ENCODE assay signal across 8 cellular contexts in genomic region chr6:106519460-106520394, GRCh38.
DNase-seq lines count a peak whose midpoint lies in the region; ATAC-seq and TF ChIP-seq lines count a peak whose summit lies in the region.

No MANE protein-coding gene starts in this region.

- peak overlapping the region; percentile 90 for H3K4me3 Mint-ChIP-seq in activated T-helper 1 cell treated with anti-CD3 and anti-CD28 coated beads, Interleukin-12 subunit alpha, Interleukin-12 subunit beta, Interleukin-2, Interleukin-4 antibody, amounts not matched to agents 30 ng/mL and 10 ng/mL and 1 ng/mL, durations not matched to agents 14 hours and 24 hours and 36 hours
- H3K4me3 Mint-ChIP-seq in nephron progenitor cell = no peak overlapping the region

- H3K36me3 Mint-ChIP-seq in activated T-helper 1 cell treated with anti-CD3 and anti-CD28 coated beads, Interleukin-12 subunit alpha, Interleukin-12 subunit beta, Interleukin-2, Interleukin-4 antibody, amounts not matched to agents 30 ng/mL and 10 ng/mL and 1 ng/mL, durations not matched to agents 14 hours and 24 hours and 36 hours (ENCODE audit: low read depth) = peaks cover 6% of the 10 kb centered on the region
- no peaks in the 10 kb centered on the region for H3K36me3 Mint-ChIP-seq in nephron progenitor cell (ENCODE audit: low read depth)

- no peak for TF ChIP-seq CTCF in nephron progenitor cell (IDR thresholded peaks at IDR 0.05)

- H3K27ac Mint-ChIP-seq in activated T-helper 1 cell treated with anti-CD3 and anti-CD28 coated beads, Interleukin-12 subunit alpha, Interleukin-12 subunit beta, Interleukin-2, Interleukin-4 antibody, amounts not matched to agents 30 ng/mL and 10 ng/mL and 1 ng/mL, durations not matched to agents 14 hours and 24 hours and 36 hours = peak overlapping the region; percentile 98
- no peak overlapping the region for H3K27ac Mint-ChIP-seq in nephron progenitor cell

- peak; percentile 61 for DNase-seq in RKO (ENCODE audit: low spot score)
- DNase-seq in activated T-helper 1 cell treated with anti-CD3 and anti-CD28 coated beads, Interleukin-12 subunit alpha, Interleukin-12 subunit beta, Interleukin-2, Interleukin-4 antibody, amounts not matched to agents 30 ng/mL and 10 ng/mL and 1 ng/mL, durations not matched to agents 14 hours and 24 hours and 36 hours (ENCODE audit: low spot score) = peak; percentile 74
- peak; percentile 35 for DNase-seq in left cardiac atrium
- DNase-seq in stimulated activated CD4-positive, alpha-beta T cell treated with anti-CD3 and anti-CD28 coated beads, TNF-alpha, amount 100 ng/mL, for 24 hours (ENCODE audit: low read depth in 3 of 3) = peak; percentile 68 to 78 (median 73)
- no peak for DNase-seq in cerebellum (ENCODE audit: low spot score)
- DNase-seq in nephron progenitor cell = no peak

- intact Hi-C loops in activated T-helper 1 cell treated with anti-CD3 and anti-CD28 coated beads, Interleukin-12 subunit alpha, Interleukin-12 subunit beta, Interleukin-2, Interleukin-4 antibody, amounts not matched to agents 30 ng/mL and 10 ng/mL and 1 ng/mL, durations not matched to agents 14 hours and 24 hours and 36 hours (cut with micrococcal nuclease) = loop anchor here (1.0 to 10.0 kb wide), 13 partner anchors 9 to 1735 kb away; partner anchors contain the start of genes BEND3, HACE1, MTRES1 and PDSS2
- intact Hi-C loops in left cardiac atrium (cut with DNase I) = no loop called here

- peaks cover 79% of the 10 kb centered on the region for H3K4me1 Mint-ChIP-seq in activated T-helper 1 cell treated with anti-CD3 and anti-CD28 coated beads, Interleukin-12 subunit alpha, Interleukin-12 subunit beta, Interleukin-2, Interleukin-4 antibody, amounts not matched to agents 30 ng/mL and 10 ng/mL and 1 ng/mL, durations not matched to agents 14 hours and 24 hours and 36 hours (ENCODE audit: low read depth)
- H3K4me1 Mint-ChIP-seq in nephron progenitor cell = no peaks in the 10 kb centered on the region

- peak; percentile 47 for ATAC-seq in GM18867 (IDR thresholded peaks at IDR 0.05; ENCODE audit: unreplicated experiment)
- peak; percentile 58 for ATAC-seq in HG03039 (IDR thresholded peaks at IDR 0.05; ENCODE audit: unreplicated experiment)
- ATAC-seq in left cardiac atrium = peak; percentile 64 to 74

- no peaks in the 10 kb centered on the region for H3K27me3 Mint-ChIP-seq in activated T-helper 1 cell treated with anti-CD3 and anti-CD28 coated beads, Interleukin-12 subunit alpha, Interleukin-12 subunit beta, Interleukin-2, Interleukin-4 antibody, amounts not matched to agents 30 ng/mL and 10 ng/mL and 1 ng/mL, durations not matched to agents 14 hours and 24 hours and 36 hours (ENCODE audit: insufficient read depth)
- peaks cover 29% of the 10 kb centered on the region for H3K27me3 Mint-ChIP-seq in nephron progenitor cell (ENCODE audit: low read depth, poor library complexity)

- no peaks in the 10 kb centered on the region for H3K9me3 Mint-ChIP-seq in activated T-helper 1 cell treated with anti-CD3 and anti-CD28 coated beads, Interleukin-12 subunit alpha, Interleukin-12 subunit beta, Interleukin-2, Interleukin-4 antibody, amounts not matched to agents 30 ng/mL and 10 ng/mL and 1 ng/mL, durations not matched to agents 14 hours and 24 hours and 36 hours
- H3K9me3 Mint-ChIP-seq in nephron progenitor cell = no peaks in the 10 kb centered on the region

Comparison
In these comparisons a context has a peak if more than half of its experiments do, and no peak if none do; other contexts are left out.
1. DNase-seq: peak in RKO (single experiment), activated T-helper 1 cell treated with anti-CD3 and anti-CD28 coated beads, Interleukin-12 subunit alpha, Interleukin-12 subunit beta, Interleukin-2, Interleukin-4 antibody, amounts not matched to agents 30 ng/mL and 10 ng/mL and 1 ng/mL, durations not matched to agents 14 hours and 24 hours and 36 hours (single experiment), left cardiac atrium (single experiment) and stimulated activated CD4-positive, alpha-beta T cell treated with anti-CD3 and anti-CD28 coated beads, TNF-alpha, amount 100 ng/mL, for 24 hours (3 of 3); none in cerebellum (single experiment) and nephron progenitor cell (single experiment).
2. Peak in every context shown above with its lines, with median percentiles within 50 percentile points of each other: ATAC-seq.